Comparison of ENCODE assay signal across 13 cellular contexts in the genomic region with DNA sequence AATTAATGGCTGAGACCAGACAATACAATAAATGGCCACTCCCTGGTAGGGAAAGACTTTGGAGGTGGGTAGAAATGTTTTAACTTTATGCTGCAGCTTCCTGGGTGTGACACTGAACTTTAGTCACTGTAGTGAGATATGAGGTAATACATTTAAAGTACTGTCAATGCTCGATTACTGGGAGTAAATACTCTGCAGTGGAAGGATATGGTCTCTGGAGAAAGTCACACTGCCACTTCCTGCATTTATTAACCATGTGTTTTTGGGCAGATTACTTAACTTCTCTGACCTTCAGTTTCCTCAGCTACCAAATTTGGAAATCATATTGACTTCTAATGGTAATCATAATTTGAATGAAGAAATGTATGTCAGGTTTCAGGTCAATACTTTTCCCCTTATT.
DNase-seq lines count a peak whose midpoint lies in the region; ATAC-seq and TF ChIP-seq lines count a peak whose summit lies in the region.
"Had no signal": no experiment of that assay in that cellular context is flagged by ENCODE, and none has a peak within 500 bp of the region (broad histone marks: within the 10 kb centered on the region; RNA-seq: fewer than 3 reads in every experiment).

No MANE protein-coding gene starts in this region.

- WGBS in mammary epithelial cell (ENCODE audit: low coverage, missing lambda C conversion rate) = 62% methylated on average over 1 of the region's 1 CpG

- no peak overlapping the region for H3K4me2 ChIP-seq in mammary epithelial cell (ENCODE audit: insufficient read depth, low read depth, low read length)

- H3K4me1 ChIP-seq in mammary epithelial cell (ENCODE audit: insufficient read depth, low read length) = peaks cover 67% of the 10 kb centered on the region

- H3K36me3 ChIP-seq in mammary epithelial cell (ENCODE audit: insufficient read depth, low read length) = no peaks in the 10 kb centered on the region

- H3K79me2 ChIP-seq in mammary epithelial cell (ENCODE audit: insufficient read depth, low read length) = no peaks in the 10 kb centered on the region

- no peak for ATAC-seq in HG03521 (IDR thresholded peaks at IDR 0.05; ENCODE audit: unreplicated experiment)

- peaks cover 27% of the 10 kb centered on the region for H3K4me1 Mint-ChIP-seq in CD14-positive monocyte

- H3K27ac Mint-ChIP-seq in CD14-positive monocyte = peak overlapping the region; percentile 68 to 85 (median 80)
- H3K27ac Mint-ChIP-seq: activated CD4-positive, alpha-beta T cell treated with anti-CD3 and anti-CD28 coated beads, Interleukin-2, amount 10 ng/mL, durations not matched to agents 24 days and 14 days; activated naive CD4-positive, alpha-beta T cell treated with anti-CD3 and anti-CD28 coated beads, Interleukin-2, amount 10 ng/mL, durations not matched to agents 7 days and 5 days had no signal

- dilution Hi-C loops in mammary epithelial cell (cut with HindIII; ENCODE audit: low sequenced_read_pairs) = no loop called here

- H4K20me1 ChIP-seq in mammary epithelial cell (ENCODE audit: insufficient read depth, low read length) = no peaks in the 10 kb centered on the region

- no peaks in the 10 kb centered on the region for H3K9me3 ChIP-seq in mammary epithelial cell (replicated peaks; ENCODE audit: insufficient read depth, low read length)

- peaks cover 0 to 1% (median 0%) of the 10 kb centered on the region in 7 donors for H3K9me3 Mint-ChIP-seq in CD14-positive monocyte
- H3K9me3 Mint-ChIP-seq: activated naive CD4-positive, alpha-beta T cell treated with anti-CD3 and anti-CD28 coated beads, Interleukin-2, amount 10 ng/mL, durations not matched to agents 7 days and 5 days had no signal

- no peaks in the 10 kb centered on the region for H3K27me3 Mint-ChIP-seq in CD14-positive monocyte (ENCODE audit: low read depth in 3 of 3)
- H3K27me3 Mint-ChIP-seq: activated CD4-positive, alpha-beta T cell treated with anti-CD3 and anti-CD28 coated beads, Interleukin-2, amount 10 ng/mL, durations not matched to agents 24 days and 14 days; activated naive CD4-positive, alpha-beta T cell treated with anti-CD3 and anti-CD28 coated beads, Interleukin-2, amount 10 ng/mL, durations not matched to agents 7 days and 5 days had no signal

- H3K9ac ChIP-seq in mammary epithelial cell (ENCODE audit: insufficient read depth, low read length) = no peak overlapping the region

- intact Hi-C loops in CD14-positive monocyte (cut with micrococcal nuclease) = no loop called here
- intact Hi-C loops in mammary epithelial cell (cut with micrococcal nuclease) = loop anchor here (5.0 to 10.0 kb wide), 3 partner anchors 58 to 338 kb away; a partner anchor contains a TSS

- H3K4me3 Mint-ChIP-seq in CD14-positive monocyte = no peak overlapping the region
- H3K4me3 Mint-ChIP-seq: activated CD4-positive, alpha-beta T cell treated with anti-CD3 and anti-CD28 coated beads, Interleukin-2, amount 10 ng/mL, durations not matched to agents 24 days and 14 days; activated naive CD4-positive, alpha-beta T cell treated with anti-CD3 and anti-CD28 coated beads, Interleukin-2, amount 10 ng/mL, durations not matched to agents 7 days and 5 days had no signal

- H3K4me3 ChIP-seq in mammary epithelial cell (replicated peaks in 1 of 3; ENCODE audit: insufficient read depth in 1 of 3, low read depth in 2 of 3, low read length in 3 of 3) = no peak overlapping the region
- H3K4me3 ChIP-seq: coronary artery had no signal

- DNase-seq in CD14-positive monocyte (ENCODE audit: low spot score) (no peak), Kasumi-1 (lab: John Stamatoyannopoulos, UW) (peak; percentile 7 to 38), mammary epithelial cell (no peak), lung microvascular endothelial cell (ENCODE audit: low read depth in 2 of 2) (peak; percentile 17 to 84), T-helper 2 cell (no peak), kidney glomerular epithelial cell (lab: John Stamatoyannopoulos, UW) (no peak)
- no peak for DNase-seq in activated CD4-positive, alpha-beta T cell treated with anti-CD3 and anti-CD28 coated beads for 48 hours
- DNase-seq: activated CD4-positive, alpha-beta T cell treated with anti-CD3 and anti-CD28 coated beads, Interleukin-2, amount 10 ng/mL, durations not matched to agents 24 days and 14 days; activated naive CD4-positive, alpha-beta T cell treated with anti-CD3 and anti-CD28 coated beads, Interleukin-2, amount 10 ng/mL, durations not matched to agents 7 days and 5 days; head of caudate nucleus; NCI-H2081 treated with DMSO at 0.1 percent for 48 hours had no signal

- TF ChIP-seq CTCF in CD14-positive monocyte (IDR thresholded peaks at IDR 0.05) (no peak), mammary epithelial cell (conservative IDR thresholded peaks at IDR 0.05 in 1 of 2, IDR thresholded peaks at IDR 0.05 in 1 of 2; ENCODE audit: extremely low read depth in 1 of 2, insufficient read depth in 1 of 2, low read depth in 1 of 2, low read length in 2 of 2) (no peak)

- in situ Hi-C loops in mammary epithelial cell (cut with MboI; ENCODE audit: low sequenced_read_pairs in 2 of 2) = no loop called here

- CTCF ChIA-PET in mammary epithelial cell (lab: Charles Lee; ENCODE audit: low non-redundant PET) = no interaction called here

- no TSS peak for BruUV-seq in mammary epithelial cell (replicated peaks; lab: Mats Ljungman, UMichigan)

- H2AFZ ChIP-seq in mammary epithelial cell (ENCODE audit: low read depth, low read length) = peak overlapping the region; percentile 30

- no peaks in the 10 kb centered on the region for H3K27me3 ChIP-seq in mammary epithelial cell (ENCODE audit: insufficient read depth, low read length)

- H3K36me3 Mint-ChIP-seq in CD14-positive monocyte = no peaks in the 10 kb centered on the region
- H3K36me3 Mint-ChIP-seq: activated naive CD4-positive, alpha-beta T cell treated with anti-CD3 and anti-CD28 coated beads, Interleukin-2, amount 10 ng/mL, durations not matched to agents 7 days and 5 days had no signal

- H3K27ac ChIP-seq in mammary epithelial cell (ENCODE audit: insufficient read depth, low read depth, low read length) = peak overlapping the region; percentile 35

Comparison
In these comparisons a context has a peak if more than half of its experiments do, and no peak if none do; other contexts are left out.
1. DNase-seq: peak in Kasumi-1 (2 of 2) and lung microvascular endothelial cell (2 of 2); none in CD14-positive monocyte (single experiment), mammary epithelial cell (single experiment), activated CD4-positive, alpha-beta T cell treated with anti-CD3 and anti-CD28 coated beads for 48 hours (single experiment), T-helper 2 cell (0 of 5) and kidney glomerular epithelial cell (single experiment).